Comparison of ENCODE assay signal across 13 cellular contexts in the genomic region with DNA sequence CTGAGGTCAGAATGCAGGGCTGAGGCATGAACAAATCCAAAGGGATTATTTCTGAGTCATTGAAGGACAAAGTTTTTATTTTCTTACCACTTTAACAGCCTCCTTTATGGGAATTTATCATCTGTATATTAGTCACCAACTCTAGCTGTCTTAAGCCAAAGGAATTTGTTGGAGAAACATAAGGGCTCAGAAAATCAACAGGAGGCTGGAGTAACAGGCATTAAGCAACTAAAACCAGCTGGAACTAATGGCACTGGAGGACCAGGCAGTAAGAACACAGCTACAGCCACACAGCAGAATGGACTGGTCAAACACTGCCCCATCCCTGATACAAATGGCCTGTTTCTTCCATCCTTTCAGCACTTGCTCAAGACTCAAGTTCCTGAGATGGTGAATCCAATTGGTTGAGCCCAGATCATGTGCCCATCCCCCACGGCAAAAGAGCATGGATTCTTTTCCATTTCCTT.
DNase-seq lines count a peak whose midpoint lies in the region; ATAC-seq and TF ChIP-seq lines count a peak whose summit lies in the region.
"Had no signal": no experiment of that assay in that cellular context is flagged by ENCODE, and none has a peak within 500 bp of the region (broad histone marks: within the 10 kb centered on the region; RNA-seq: fewer than 3 reads in every experiment).

No MANE protein-coding gene starts in this region.

- H3K9me3 Mint-ChIP-seq in activated T-cell treated with anti-CD3 and anti-CD28 coated beads, Interleukin-2, amount 50 U/mL, for 4 hours, result no peaks in the 10 kb centered on the region
- H3K9me3 Mint-ChIP-seq: activated naive CD4-positive, alpha-beta T cell treated with anti-CD3 and anti-CD28 coated beads, Interleukin-2, amount 50 U/mL, for 24 hours had no signal

- no peak for ATAC-seq in activated T-cell treated with anti-CD3 and anti-CD28 coated beads, Interleukin-2, amount 50 U/mL, for 4 hours
- ATAC-seq: HCT116 had no signal

- no peaks in the 10 kb centered on the region for H3K36me3 Mint-ChIP-seq in activated T-cell treated with anti-CD3 and anti-CD28 coated beads, Interleukin-2, amount 50 U/mL, for 4 hours (ENCODE audit: insufficient read depth)
- H3K36me3 Mint-ChIP-seq: activated naive CD4-positive, alpha-beta T cell treated with anti-CD3 and anti-CD28 coated beads, Interleukin-2, amount 50 U/mL, for 24 hours had no signal

- peaks cover 8 to 14% of the 10 kb centered on the region in 2 experiments; a peak in 3 of 4 replicates for H3K4me1 ChIP-seq in SK-N-SH (ENCODE audit: control insufficient read depth in 1 of 2, insufficient read depth in 2 of 2, low read depth in 1 of 2, low read length in 1 of 2)
- 0 out of 2 replicates have a peak, but pooled peaks cover 3% of the 10 kb centered on the region for H3K4me1 ChIP-seq in MM.1S (ENCODE audit: low read length)

- no peak for TF ChIP-seq RAD21 in SK-N-SH (IDR thresholded peaks at IDR 0.05; ENCODE audit: low read length)

- peaks cover 17% of the 10 kb centered on the region for H3K4me1 Mint-ChIP-seq in activated T-cell treated with anti-CD3 and anti-CD28 coated beads, Interleukin-2, amount 50 U/mL, for 4 hours (ENCODE audit: low read depth)

- no peak overlapping the region for H2AFZ ChIP-seq in SK-N-SH (ENCODE audit: low read depth)
- no peak overlapping the region for H2AFZ ChIP-seq in MM.1S (ENCODE audit: low read length)

- peak overlapping the region in 1 of 2 experiments; percentile 89; a peak in 2 of 4 replicates for H3K27ac ChIP-seq in SK-N-SH (ENCODE audit: low read depth in 2 of 2, low read length in 1 of 2)
- no peak overlapping the region for H3K27ac ChIP-seq in MM.1S (ENCODE audit: low read length)

- CTCF ChIA-PET in SK-N-SH (lab: Yijun Ruan, JAX), result no interaction called here

- peak in 1 of 2 experiments; percentile 69; a peak in 1 of 4 replicates for TF ChIP-seq EP300 in SK-N-SH (IDR thresholded peaks at IDR 0.05; ENCODE audit: borderline replicate concordance in 1 of 2, low read depth in 1 of 2, low read length in 1 of 2)

- WGBS in SK-N-SH (ENCODE audit: low lambda C conversion rate), result 40% methylated on average over 1 of the region's 1 CpG

- H3K9me3 ChIP-seq in SK-N-SH (no peaks in the 10 kb centered on the region), MM.1S (replicated peaks; ENCODE audit: insufficient read depth, low read length) (no peaks in the 10 kb centered on the region)

- no peaks in the 10 kb centered on the region for H3K27me3 ChIP-seq in SK-N-SH (ENCODE audit: insufficient read depth)
- no peaks in the 10 kb centered on the region for H3K27me3 ChIP-seq in MM.1S (replicated peaks; ENCODE audit: insufficient read depth, low read length)

- H3K79me2 ChIP-seq in SK-N-SH (ENCODE audit: insufficient read depth), result no peaks in the 10 kb centered on the region
- no peaks in the 10 kb centered on the region for H3K79me2 ChIP-seq in MM.1S (ENCODE audit: low read length)

- no peaks in the 10 kb centered on the region for H4K20me1 ChIP-seq in SK-N-SH (ENCODE audit: insufficient read depth)
- no peaks in the 10 kb centered on the region for H4K20me1 ChIP-seq in MM.1S (ENCODE audit: insufficient read depth, low read length)

- POLR2A ChIA-PET in SK-N-SH (lab: Yijun Ruan, JAX), result no interaction called here

- peak overlapping the region in 1 of 2 experiments; percentile 10; a peak in 1 of 4 replicates for H3K4me3 ChIP-seq in SK-N-SH (ENCODE audit: low read depth in 2 of 2, low read length in 1 of 2)
- H3K4me3 ChIP-seq in skeletal muscle cell (ENCODE audit: low read depth, low read length), result no peak overlapping the region
- no peak overlapping the region for H3K4me3 ChIP-seq in MM.1S (ENCODE audit: low read length)

- peaks cover 26% of the 10 kb centered on the region for H3F3A ChIP-seq in SK-N-SH (replicated peaks; ENCODE audit: insufficient read depth)
- no peaks in the 10 kb centered on the region for H3F3A ChIP-seq in MM.1S (ENCODE audit: insufficient read depth, low read length)

- H3K36me3 ChIP-seq in SK-N-SH (replicated peaks in 1 of 2; ENCODE audit: control insufficient read depth in 1 of 2, insufficient read depth in 2 of 2, low read length in 1 of 2) (no peaks in the 10 kb centered on the region), MM.1S (replicated peaks; ENCODE audit: insufficient read depth, low read length) (no peaks in the 10 kb centered on the region)

- no peak overlapping the region for H3K4me3 Mint-ChIP-seq in activated T-cell treated with anti-CD3 and anti-CD28 coated beads, Interleukin-2, amount 50 U/mL, for 4 hours
- H3K4me3 Mint-ChIP-seq: activated naive CD4-positive, alpha-beta T cell treated with anti-CD3 and anti-CD28 coated beads, Interleukin-2, amount 50 U/mL, for 24 hours had no signal

- DNase-seq in GM03348 (ENCODE audit: low spot score) (peak; percentile 68), SK-N-SH (no peak), fibroblast of peridontal ligament (ENCODE audit: extremely low read depth) (peak; percentile 95), skeletal muscle cell (ENCODE audit: low read depth) (peak; percentile 88), midbrain (lab: John Stamatoyannopoulos, UW) (no peak), MM.1S (no peak), ecto neural progenitor cell (ENCODE audit: low spot score) (no peak)
- no peak for DNase-seq in activated T-cell treated with anti-CD3 and anti-CD28 coated beads, Interleukin-2, amount 50 U/mL, for 4 hours
- DNase-seq: activated CD4-positive, CD25-positive, alpha-beta regulatory T cell treated with anti-CD3 and anti-CD28 coated beads, Interleukin-2, amount 50 U/mL, for 72 hours; DMS 273 treated with DMSO at 0.1 percent for 48 hours; NCI-H187 treated with DMSO at 0.1 percent for 48 hours had no signal

- H3K27me3 Mint-ChIP-seq in activated T-cell treated with anti-CD3 and anti-CD28 coated beads, Interleukin-2, amount 50 U/mL, for 4 hours (ENCODE audit: low read depth), result peaks cover 2% of the 10 kb centered on the region
- H3K27me3 Mint-ChIP-seq: activated naive CD4-positive, alpha-beta T cell treated with anti-CD3 and anti-CD28 coated beads, Interleukin-2, amount 50 U/mL, for 24 hours had no signal

- H3K9me2 ChIP-seq in SK-N-SH, result no peaks in the 10 kb centered on the region
- no peaks in the 10 kb centered on the region for H3K9me2 ChIP-seq in MM.1S (replicated peaks; ENCODE audit: insufficient read depth, low read length)

- H3K4me2 ChIP-seq in SK-N-SH (peak overlapping the region; percentile 67), MM.1S (ENCODE audit: low read depth, low read length) (no peak overlapping the region)

- H3K9ac ChIP-seq in SK-N-SH (peak overlapping the region; percentile 18; the same call in 1 of the 2 replicates), MM.1S (ENCODE audit: low read length) (no peak overlapping the region)

- no peak for TF ChIP-seq CTCF in SK-N-SH (IDR thresholded peaks at IDR 0.05)
- no peak for TF ChIP-seq CTCF in MM.1S (IDR thresholded peaks at IDR 0.05; ENCODE audit: low read length)

TF ChIP-seq in SK-N-SH, 30 proteins besides CTCF, POLR2A, EP300 and RAD21 (continues in another document):
- no peak for TF ChIP-seq YY1 (IDR thresholded peaks at IDR 0.05; ENCODE audit: low read depth)
- no peak for TF ChIP-seq GABPA (IDR thresholded peaks at IDR 0.05; ENCODE audit: low read depth)
- peak; percentile 82 for TF ChIP-seq TCF12 (IDR thresholded peaks at IDR 0.05)
- peak; percentile 16; the same call in 1 of the 2 replicates for TF ChIP-seq FOXM1 (IDR thresholded peaks at IDR 0.05; ENCODE audit: low read depth)
- TF ChIP-seq GATA2 (CRISPR knock-in tag; IDR thresholded peaks at IDR 0.05), result no peak
- TF ChIP-seq RXRA (IDR thresholded peaks at IDR 0.05; ENCODE audit: borderline replicate concordance, low read depth), result peak; percentile 55; the same call in 1 of the 2 replicates
- TF ChIP-seq NRF1 (IDR thresholded peaks at IDR 0.05; ENCODE audit: low read depth, low read length), result no peak
- TF ChIP-seq ELF1 (IDR thresholded peaks at IDR 0.05), result no peak; the same call in 1 of the 2 replicates
- TF ChIP-seq POLR2AphosphoS5 (IDR thresholded peaks at IDR 0.05; ENCODE audit: low read depth, low read length), result peak; percentile 50; the same call in 1 of the 2 replicates
- peak; percentile 36; the same call in 1 of the 2 replicates for TF ChIP-seq NFIC (IDR thresholded peaks at IDR 0.05; ENCODE audit: borderline replicate concordance)
- TF ChIP-seq, protein P1, sequence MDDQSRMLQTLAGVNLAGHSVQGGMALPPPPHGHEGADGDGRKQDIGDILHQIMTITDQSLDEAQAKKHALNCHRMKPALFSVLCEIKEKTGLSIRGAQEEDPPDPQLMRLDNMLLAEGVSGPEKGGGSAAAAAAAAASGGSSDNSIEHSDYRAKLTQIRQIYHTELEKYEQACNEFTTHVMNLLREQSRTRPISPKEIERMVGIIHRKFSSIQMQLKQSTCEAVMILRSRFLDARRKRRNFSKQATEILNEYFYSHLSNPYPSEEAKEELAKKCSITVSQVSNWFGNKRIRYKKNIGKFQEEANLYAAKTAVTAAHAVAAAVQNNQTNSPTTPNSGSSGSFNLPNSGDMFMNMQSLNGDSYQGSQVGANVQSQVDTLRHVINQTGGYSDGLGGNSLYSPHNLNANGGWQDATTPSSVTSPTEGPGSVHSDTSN (IDR thresholded peaks at IDR 0.05), result peak; percentile 85
- peak; percentile 79 for TF ChIP-seq JUND (IDR thresholded peaks at IDR 0.05)
- peak; percentile 89 for TF ChIP-seq FOSL2 (IDR thresholded peaks at IDR 0.05; ENCODE audit: borderline replicate concordance, low read depth)
- peak; percentile 14; the same call in 1 of the 2 replicates for TF ChIP-seq MEF2A (IDR thresholded peaks at IDR 0.05; ENCODE audit: borderline replicate concordance, low read depth)
- TF ChIP-seq, protein P2, sequence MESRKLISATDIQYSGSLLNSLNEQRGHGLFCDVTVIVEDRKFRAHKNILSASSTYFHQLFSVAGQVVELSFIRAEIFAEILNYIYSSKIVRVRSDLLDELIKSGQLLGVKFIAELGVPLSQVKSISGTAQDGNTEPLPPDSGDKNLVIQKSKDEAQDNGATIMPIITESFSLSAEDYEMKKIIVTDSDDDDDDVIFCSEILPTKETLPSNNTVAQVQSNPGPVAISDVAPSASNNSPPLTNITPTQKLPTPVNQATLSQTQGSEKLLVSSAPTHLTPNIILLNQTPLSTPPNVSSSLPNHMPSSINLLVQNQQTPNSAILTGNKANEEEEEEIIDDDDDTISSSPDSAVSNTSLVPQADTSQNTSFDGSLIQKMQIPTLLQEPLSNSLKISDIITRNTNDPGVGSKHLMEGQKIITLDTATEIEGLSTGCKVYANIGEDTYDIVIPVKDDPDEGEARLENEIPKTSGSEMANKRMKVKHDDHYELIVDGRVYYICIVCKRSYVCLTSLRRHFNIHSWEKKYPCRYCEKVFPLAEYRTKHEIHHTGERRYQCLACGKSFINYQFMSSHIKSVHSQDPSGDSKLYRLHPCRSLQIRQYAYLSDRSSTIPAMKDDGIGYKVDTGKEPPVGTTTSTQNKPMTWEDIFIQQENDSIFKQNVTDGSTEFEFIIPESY (IDR thresholded peaks at IDR 0.05; ENCODE audit: borderline replicate concordance, low read depth), result no peak
- TF ChIP-seq RCOR1 (IDR thresholded peaks at IDR 0.05; ENCODE audit: low read length), result no peak
- no peak for TF ChIP-seq MXI1 (IDR thresholded peaks at IDR 0.05; ENCODE audit: low read depth, low read length)
- no peak for TF ChIP-seq EZH2phosphoT487 (IDR thresholded peaks at IDR 0.05; ENCODE audit: borderline replicate concordance, low read depth)

Comparison
In these comparisons a context has a peak if more than half of its experiments do, and no peak if none do; other contexts are left out.
1. DNase-seq: peak in GM03348 (single experiment), fibroblast of peridontal ligament (single experiment) and skeletal muscle cell (single experiment); none in SK-N-SH (single experiment), activated T-cell treated with anti-CD3 and anti-CD28 coated beads, Interleukin-2, amount 50 U/mL, for 4 hours (single experiment), midbrain (single experiment), MM.1S (single experiment) and ecto neural progenitor cell (single experiment).